ENCODE assay signal across 24 cellular contexts in the genomic region with DNA sequence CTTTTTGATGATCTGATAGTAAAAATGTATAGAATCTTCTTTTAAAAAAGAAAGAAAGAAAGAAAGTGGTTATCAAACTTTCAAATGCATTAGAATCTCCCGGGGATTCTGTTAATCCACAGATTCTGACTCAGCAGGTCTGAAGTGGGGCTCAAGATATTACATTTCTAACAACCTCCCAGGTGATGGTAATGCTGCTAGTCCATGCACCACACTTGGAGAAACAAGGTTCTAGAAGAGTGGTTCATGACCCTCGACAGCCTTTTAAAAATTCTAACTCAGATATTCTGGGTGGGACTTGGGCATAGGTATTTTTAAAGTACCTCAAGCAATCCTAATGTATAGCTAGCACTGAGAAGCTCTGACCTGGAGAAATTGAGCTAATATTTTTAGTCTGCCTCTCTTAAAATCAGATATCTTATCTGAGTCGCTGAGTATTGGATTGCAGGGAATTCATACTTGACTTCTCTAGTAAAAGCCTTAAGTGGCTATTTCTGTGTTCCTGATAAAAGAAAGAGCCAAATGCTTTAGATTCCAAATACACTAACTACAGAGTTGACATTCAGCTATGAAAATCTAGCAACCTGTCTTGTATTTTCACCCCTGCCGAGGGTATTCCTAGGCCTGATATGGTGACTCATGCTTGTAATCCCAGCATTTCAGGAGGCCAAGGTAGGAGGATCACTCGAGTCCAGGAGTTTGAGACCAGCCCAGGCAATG.
"Had no signal": no experiment of that assay in that cellular context is flagged by ENCODE, and none has a peak within 500 bp of the region (broad histone marks: within the 10 kb centered on the region; RNA-seq: fewer than 3 reads in every experiment).

No MANE protein-coding gene starts in this region.

- H3K4me2 ChIP-seq: hepatocyte had no signal

- H3K27ac Mint-ChIP-seq: effector memory CD8-positive, alpha-beta T cell; natural killer cell; T-helper 1 cell treated with Interleukin-12 subunit alpha and Interleukin-12 subunit beta and Interleukin-4 antibody, amounts not matched to agents 30 μg/mL and 1 μg/mL, for 36 hours; type B pancreatic cell had no signal

- H3K9me3 Mint-ChIP-seq: effector memory CD8-positive, alpha-beta T cell; natural killer cell; T-helper 1 cell treated with Interleukin-12 subunit alpha and Interleukin-12 subunit beta and Interleukin-4 antibody, amounts not matched to agents 30 μg/mL and 1 μg/mL, for 36 hours; type B pancreatic cell had no signal

- H3K4me1 Mint-ChIP-seq: natural killer cell had no signal

- H3K4me3 Mint-ChIP-seq: effector memory CD8-positive, alpha-beta T cell; natural killer cell; T-helper 1 cell treated with Interleukin-12 subunit alpha and Interleukin-12 subunit beta and Interleukin-4 antibody, amounts not matched to agents 30 μg/mL and 1 μg/mL, for 36 hours; type B pancreatic cell had no signal

- H3K27me3 ChIP-seq: breast epithelium, gastroesophageal sphincter, right lobe of liver, vagina had no signal

- H3K27ac ChIP-seq: breast epithelium, gastroesophageal sphincter, right lobe of liver, vagina, VCaP had no signal

- H3K4me3 ChIP-seq: breast epithelium, gastroesophageal sphincter, hepatocyte, right lobe of liver, vagina had no signal

- ATAC-seq: effector memory CD8-positive, alpha-beta T cell; gastroesophageal sphincter; natural killer cell; right lobe of liver had no signal

- H3K4me1 ChIP-seq: breast epithelium, gastroesophageal sphincter, right lobe of liver, vagina had no signal

- FAIRE-seq: TTC549 had no signal

- H3K36me3 ChIP-seq: breast epithelium, gastroesophageal sphincter, right lobe of liver, vagina had no signal

- DNase-seq: activated CD4-positive, alpha-beta T cell treated with anti-CD3 and anti-CD28 coated beads for 4 hours; activated CD4-positive, alpha-beta T cell treated with anti-CD3 and anti-CD28 coated beads, Interleukin-2, amount 50 U/mL, for 48 hours; activated CD8-positive, alpha-beta memory T cell treated with anti-CD3 and anti-CD28 coated beads for 24 hours; activated effector memory CD4-positive, alpha-beta T cell treated with anti-CD3 and anti-CD28 coated beads, Interleukin-2, amount 50 U/mL, for 16 hours; activated naive CD4-positive, alpha-beta T cell treated with anti-CD3 and anti-CD28 coated beads, Interleukin-2, amount 50 U/mL, for 16 hours; amniotic stem cell; cortex of kidney; effector memory CD8-positive, alpha-beta T cell; erythroblast; islet precursor cell; natural killer cell; posterior cingulate gyrus; right lobe of liver; stimulated activated CD4-positive, alpha-beta T cell treated with anti-CD3 and anti-CD28 coated beads, Interleukin-2, amount 100 ng/mL, for 48 hours; stimulated activated naive CD4-positive, alpha-beta T cell treated with Interleukin-2 at 50 U/mL for 16 hours; T-helper 9 cell had no signal

- H3K9me3 ChIP-seq: breast epithelium, gastroesophageal sphincter, right lobe of liver, vagina had no signal

- H2AFZ ChIP-seq: hepatocyte had no signal

- H3K79me2 ChIP-seq: hepatocyte had no signal

- H3K36me3 Mint-ChIP-seq: natural killer cell, type B pancreatic cell had no signal
